Comparison of ENCODE assay signal across 8 cellular contexts in the genomic region with DNA sequence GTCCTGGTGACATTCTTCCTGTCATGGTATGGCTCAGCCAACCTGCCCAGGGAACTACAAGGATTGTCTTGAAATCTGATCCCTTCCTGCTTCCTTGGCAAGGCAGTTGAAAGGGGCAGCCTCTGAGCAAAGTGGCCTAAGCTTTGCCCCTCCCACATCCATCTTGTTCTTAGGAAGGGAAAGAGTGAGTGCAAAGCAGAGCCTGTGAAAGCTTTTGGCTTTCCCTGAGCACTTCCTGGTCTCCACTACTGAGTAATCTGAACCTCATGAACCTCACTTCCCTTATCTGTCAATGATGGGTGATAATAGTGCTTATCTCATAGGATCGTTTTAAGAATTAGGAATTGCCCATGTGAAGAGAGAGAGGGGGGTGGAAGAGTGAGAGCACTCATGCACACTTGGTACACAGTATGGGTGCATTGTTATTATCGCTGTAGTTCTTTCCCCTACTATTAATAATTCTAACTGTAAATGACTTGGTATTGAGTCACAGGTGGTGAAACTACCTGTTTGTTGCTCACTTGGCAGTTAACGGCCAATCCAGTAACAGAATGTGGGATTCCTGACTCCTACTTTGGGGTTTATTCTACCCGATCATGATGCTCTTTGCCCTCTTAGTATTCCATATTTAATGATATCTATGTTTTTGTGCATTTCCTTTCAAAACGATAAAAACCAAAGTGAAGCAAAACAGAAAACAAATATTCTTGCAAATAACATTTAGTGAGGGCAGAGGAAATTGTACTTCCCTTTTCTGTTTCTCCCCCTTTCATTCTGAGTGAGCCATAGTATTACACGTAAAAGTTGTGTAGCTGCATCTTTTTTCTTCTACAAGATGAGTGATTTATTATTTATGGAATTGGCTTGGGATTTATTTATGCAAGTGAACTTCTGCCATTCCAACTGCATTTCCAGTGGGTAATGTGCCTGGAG.
A peak's percentile ranks its signal among the peaks of the same experiment; 100 is the strongest.
DNase-seq lines count a peak whose midpoint lies in the region; ATAC-seq and TF ChIP-seq lines count a peak whose summit lies in the region.
"Had no signal": no experiment of that assay in that cellular context is flagged by ENCODE, and none has a peak within 500 bp of the region (broad histone marks: within the 10 kb centered on the region; RNA-seq: fewer than 3 reads in every experiment).

No MANE protein-coding gene starts in this region.

- ATAC-seq in GM18870 (IDR thresholded peaks at IDR 0.05; ENCODE audit: unreplicated experiment) (peak; percentile 80), HG02571 (IDR thresholded peaks at IDR 0.05; ENCODE audit: unreplicated experiment) (peak; percentile 69)
- ATAC-seq: Panc1 had no signal

- DNase-seq in NCI-H1105 (lab: John Stamatoyannopoulos, UW) (peak; percentile 53), iPS DF 4.7 (ENCODE audit: extremely low read depth, low spot score) (peak; percentile 38), HEK293T (ENCODE audit: extremely low spot score) (no peak), cardiac septum (ENCODE audit: low spot score) (no peak), hepatic stellate cell (ENCODE audit: low spot score) (no peak)

- POLR2A ChIA-PET in HEK293T (lab: Yijun Ruan, JAX): no interaction called here

- intact Hi-C loops in cardiac septum (cut with DNase I): no loop called here

- CTCF ChIA-PET in HEK293T (lab: Yijun Ruan, JAX): no interaction called here

TF ChIP-seq in HEK293T, 16 proteins besides CTCF, POLR2A, EP300 and RAD21:
- TF ChIP-seq SUZ12 (IDR thresholded peaks at IDR 0.05) (no peak), L3MBTL2 (conservative IDR thresholded peaks at IDR 0.05) (no peak), NFRKB (IDR thresholded peaks at IDR 0.05) (no peak), ZNF384 (IDR thresholded peaks at IDR 0.05) (no peak), TARDBP (IDR thresholded peaks at IDR 0.05) (no peak), FOXM1 (IDR thresholded peaks at IDR 0.05; ENCODE audit: borderline replicate concordance) (no peak), SP1 (IDR thresholded peaks at IDR 0.05) (no peak), LEF1 (IDR thresholded peaks at IDR 0.05; ENCODE audit: borderline replicate concordance) (no peak), ELF4 (IDR thresholded peaks at IDR 0.05) (no peak), BHLHE40 (IDR thresholded peaks at IDR 0.05; ENCODE audit: borderline replicate concordance) (no peak), CTBP1 (IDR thresholded peaks at IDR 0.05; ENCODE audit: borderline replicate concordance) (no peak), ARNT (IDR thresholded peaks at IDR 0.05) (no peak), FOXK2 (IDR thresholded peaks at IDR 0.05) (no peak), HDGF (IDR thresholded peaks at IDR 0.05; ENCODE audit: borderline replicate concordance) (no peak), FOXA1 (IDR thresholded peaks at IDR 0.05) (no peak)
- TF ChIP-seq, protein P1, sequence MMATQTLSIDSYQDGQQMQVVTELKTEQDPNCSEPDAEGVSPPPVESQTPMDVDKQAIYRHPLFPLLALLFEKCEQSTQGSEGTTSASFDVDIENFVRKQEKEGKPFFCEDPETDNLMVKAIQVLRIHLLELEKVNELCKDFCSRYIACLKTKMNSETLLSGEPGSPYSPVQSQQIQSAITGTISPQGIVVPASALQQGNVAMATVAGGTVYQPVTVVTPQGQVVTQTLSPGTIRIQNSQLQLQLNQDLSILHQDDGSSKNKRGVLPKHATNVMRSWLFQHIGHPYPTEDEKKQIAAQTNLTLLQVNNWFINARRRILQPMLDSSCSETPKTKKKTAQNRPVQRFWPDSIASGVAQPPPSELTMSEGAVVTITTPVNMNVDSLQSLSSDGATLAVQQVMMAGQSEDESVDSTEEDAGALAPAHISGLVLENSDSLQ (IDR thresholded peaks at IDR 0.05): no peak

Comparison
In these comparisons a context has a peak if more than half of its experiments do, and no peak if none do; other contexts are left out.
1. DNase-seq: peak in NCI-H1105 (single experiment) and iPS DF 4.7 (single experiment); none in HEK293T (single experiment), cardiac septum (single experiment) and hepatic stellate cell (single experiment).